In genomic region chr9:37217141-37217540, GRCh38 we compare ENCODE assay signal across 24 cellular contexts.
"Had no signal": no experiment of that assay in that cellular context is flagged by ENCODE, and none has a peak within 500 bp of the region (broad histone marks: within the 10 kb centered on the region; RNA-seq: fewer than 3 reads in every experiment).

No MANE protein-coding gene starts in this region.

- H3K4me2 ChIP-seq: smooth muscle cell had no signal

- ATAC-seq: lower lobe of right lung; naive thymus-derived CD8-positive, alpha-beta T cell; right lobe of liver; stimulated activated memory B cell treated with anti-CD40 and anti-IgM and Interleukin-4, amounts not matched to agents 10 μg/mL and 1 μg/mL and 100 μg/mL, for 72 hours; stimulated activated naive CD8-positive, alpha-beta T cell treated with anti-CD3 and anti-CD28 coated beads, Interleukin-15, amount 100 ng/mL, for 72 hours had no signal

- H3K9me3 Mint-ChIP-seq: immature natural killer cell; naive thymus-derived CD8-positive, alpha-beta T cell; nephron; neural crest cell; stimulated activated memory B cell treated with anti-CD40 and anti-IgM and Interleukin-4, amounts not matched to agents 10 μg/mL and 1 μg/mL and 100 μg/mL, for 72 hours; stimulated activated naive CD8-positive, alpha-beta T cell treated with anti-CD3 and anti-CD28 coated beads, Interleukin-15, amount 100 ng/mL, for 72 hours; type B pancreatic cell had no signal

- H3K27ac ChIP-seq: lower lobe of right lung, right atrium auricular region, right lobe of liver, tibial nerve, uterus had no signal

- H3K36me3 ChIP-seq: lower lobe of right lung, right atrium auricular region, right lobe of liver, tibial nerve, uterus had no signal

- H3K27me3 Mint-ChIP-seq: naive thymus-derived CD8-positive, alpha-beta T cell; progenitor cell of endocrine pancreas; stimulated activated memory B cell treated with anti-CD40 and anti-IgM and Interleukin-4, amounts not matched to agents 10 μg/mL and 1 μg/mL and 100 μg/mL, for 72 hours; stimulated activated naive CD8-positive, alpha-beta T cell treated with anti-CD3 and anti-CD28 coated beads, Interleukin-15, amount 100 ng/mL, for 72 hours; type B pancreatic cell had no signal

- H3K9me3 ChIP-seq: lower lobe of right lung, right atrium auricular region, right lobe of liver, tibial nerve, uterus had no signal

- DNase-seq: hippocampal formation; immature natural killer cell; lower lobe of right lung; mammary epithelial cell; mesenchymal stem cell; naive thymus-derived CD8-positive, alpha-beta T cell; nucleus accumbens; right lobe of liver; stimulated activated CD4-positive, alpha-beta T cell treated with anti-CD3 and anti-CD28 coated beads, Interleukin-1b, Interleukin-23, amount 100 ng/mL, for 48 hours; stimulated activated CD4-positive, alpha-beta T cell treated with anti-CD3 and anti-CD28 coated beads, Interleukin-2, amount 100 ng/mL, for 48 hours; stimulated activated CD4-positive, alpha-beta T cell treated with anti-CD3 and anti-CD28 coated beads, Interleukin-4, amount 100 ng/mL, for 4 hours; stimulated activated CD8-positive, alpha-beta memory T cell treated with anti-CD3 and anti-CD28 coated beads, Interleukin-4, amount 100 ng/mL, for 48 hours; stimulated activated naive CD4-positive, alpha-beta T cell treated with Interleukin-2 at 50 U/mL for 16 hours; stimulated activated naive CD8-positive, alpha-beta T cell treated with anti-CD3 and anti-CD28 coated beads, Interleukin-15, amount 100 ng/mL, for 72 hours; substantia nigra; uterus had no signal

- H3K4me3 ChIP-seq: lower lobe of right lung, right atrium auricular region, right lobe of liver, smooth muscle cell, tibial nerve, uterus had no signal

- H3K27ac Mint-ChIP-seq: immature natural killer cell; naive thymus-derived CD8-positive, alpha-beta T cell; nephron; progenitor cell of endocrine pancreas; stimulated activated memory B cell treated with anti-CD40 and anti-IgM and Interleukin-4, amounts not matched to agents 10 μg/mL and 1 μg/mL and 100 μg/mL, for 72 hours; stimulated activated naive CD8-positive, alpha-beta T cell treated with anti-CD3 and anti-CD28 coated beads, Interleukin-15, amount 100 ng/mL, for 72 hours; type B pancreatic cell had no signal

- H3K27me3 ChIP-seq: right atrium auricular region, right lobe of liver, tibial nerve, uterus had no signal

- H3K4me3 Mint-ChIP-seq: immature natural killer cell; naive thymus-derived CD8-positive, alpha-beta T cell; nephron; neural crest cell; stimulated activated memory B cell treated with anti-CD40 and anti-IgM and Interleukin-4, amounts not matched to agents 10 μg/mL and 1 μg/mL and 100 μg/mL, for 72 hours; stimulated activated naive CD8-positive, alpha-beta T cell treated with anti-CD3 and anti-CD28 coated beads, Interleukin-15, amount 100 ng/mL, for 72 hours; type B pancreatic cell had no signal

- H3K4me1 ChIP-seq: lower lobe of right lung, right atrium auricular region, right lobe of liver, uterus had no signal
